ENCODE assay signal across 12 cellular contexts in the genomic region with DNA sequence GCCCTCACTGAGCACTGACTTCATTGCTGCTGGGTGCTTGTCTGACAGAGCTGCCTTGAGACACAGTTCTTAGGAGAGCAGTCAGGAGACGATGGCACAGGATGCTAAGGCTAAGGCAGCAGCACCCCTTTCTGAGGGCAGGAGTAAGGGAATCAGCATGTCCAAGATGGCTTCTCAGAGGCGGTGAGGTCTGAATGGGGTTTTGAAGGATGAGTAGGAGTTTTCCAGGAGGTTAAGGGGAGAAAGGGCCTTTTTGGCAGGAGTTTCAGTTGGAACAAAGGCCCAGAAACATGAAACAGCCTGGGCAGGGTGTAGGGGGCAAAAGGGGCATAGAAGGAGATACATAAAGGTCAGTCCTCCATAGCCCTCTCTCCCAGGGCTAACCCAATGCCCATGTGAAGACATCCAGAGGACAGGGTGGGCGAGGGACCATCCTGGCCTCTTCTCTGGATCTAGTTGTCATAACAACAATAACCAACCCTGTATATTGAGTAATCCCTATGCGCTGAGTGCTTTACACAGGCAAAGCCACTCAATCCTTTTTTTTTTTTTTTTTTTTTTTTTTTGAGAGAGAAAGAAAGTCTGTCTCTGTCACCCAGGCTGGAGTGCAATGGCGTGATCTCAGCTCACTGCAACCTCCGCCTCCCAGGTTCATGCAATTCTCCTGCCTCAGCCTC. TPM values are rescaled to one million over a fixed set of nuclear protein-coding genes. Genes with fewer than 3 reads are reported as not detected.
DNase-seq lines count a peak whose midpoint lies in the region; ATAC-seq and TF ChIP-seq lines count a peak whose summit lies in the region.
"Had no signal": no experiment of that assay in that cellular context is flagged by ENCODE, and none has a peak within 500 bp of the region (broad histone marks: within the 10 kb centered on the region; RNA-seq: fewer than 3 reads in every experiment).

No MANE protein-coding gene starts in this region.

- 0 out of 2 replicates have a peak overlapping the region, but pooled peaks have one; percentile 15 for H3K4me3 ChIP-seq in BLaER1
- H3K4me3 ChIP-seq: psoas muscle had no signal

- H3K4me2 ChIP-seq in BLaER1 = peak overlapping the region; percentile 75

- no peaks in the 10 kb centered on the region for H3K27me3 ChIP-seq in BLaER1
- H3K27me3 ChIP-seq: BE2C had no signal

- H3K27me3 Mint-ChIP-seq in activated B cell treated with CpG ODN at 0.5 μM for 24 hours (no peaks in the 10 kb centered on the region), memory B cell (no peaks in the 10 kb centered on the region)

- POLR2A ChIA-PET in activated B cell treated with CpG ODN at 0.5 μM for 24 hours (lab: Charles Lee) = interaction anchor here (0.7 to 2.2 kb wide), 6 partner anchors 8 to 76 kb away, joined by 3 to 16 read pairs (median 5); a partner anchor contains a TSS

- H3K27ac Mint-ChIP-seq in activated B cell treated with CpG ODN at 0.5 μM for 24 hours = peak overlapping the region; percentile 90
- peak overlapping the region; percentile 22 for H3K27ac Mint-ChIP-seq in memory B cell

- H4K20me1 ChIP-seq in BLaER1 = no peaks in the 10 kb centered on the region

- ATAC-seq in activated B cell treated with CpG ODN at 0.5 μM for 24 hours (ENCODE audit: low read depth) (no peak), memory B cell (ENCODE audit: low read depth) (no peak), Right ventricle myocardium superior (ENCODE audit: poor library complexity) (no peak)
- ATAC-seq: psoas muscle had no signal

- H3K9ac ChIP-seq in BLaER1 = peak overlapping the region; percentile 66

- H3K4me1 ChIP-seq in BLaER1 = peaks cover 95% of the 10 kb centered on the region
- H3K4me1 ChIP-seq: BE2C, psoas muscle had no signal

- H3K4me1 Mint-ChIP-seq in activated B cell treated with CpG ODN at 0.5 μM for 24 hours (peaks cover 62% of the 10 kb centered on the region), memory B cell (peaks cover 34% of the 10 kb centered on the region)

- H3K9me3 Mint-ChIP-seq in activated B cell treated with CpG ODN at 0.5 μM for 24 hours = no peaks in the 10 kb centered on the region
- no peaks in the 10 kb centered on the region for H3K9me3 Mint-ChIP-seq in memory B cell

- H3K27ac ChIP-seq in BLaER1 = peak overlapping the region; percentile 76
- H3K27ac ChIP-seq: psoas muscle had no signal

- peaks cover 35% of the 10 kb centered on the region for H3K36me3 ChIP-seq in BLaER1
- H3K36me3 ChIP-seq: BE2C had no signal

- no peaks in the 10 kb centered on the region for H3K9me3 ChIP-seq in BLaER1
- H3K9me3 ChIP-seq: BE2C, psoas muscle had no signal

- TF ChIP-seq CTCF in activated B cell treated with CpG ODN at 0.5 μM for 24 hours (IDR thresholded peaks at IDR 0.05) = no peak

- DNase-seq in GF-D8 (lab: John Stamatoyannopoulos, UW) (peak; percentile 39), activated B cell treated with CpG ODN at 0.5 μM for 24 hours (no peak), memory B cell (ENCODE audit: low spot score in 2 of 2) (no peak), putamen (ENCODE audit: low spot score) (no peak), Right ventricle myocardium superior (no peak)
- DNase-seq in activated effector memory CD4-positive, alpha-beta T cell treated with anti-CD3 and anti-CD28 coated beads, Interleukin-2, amount 50 U/mL, for 16 hours = no peak
- DNase-seq in activated effector memory CD4-positive, alpha-beta T cell treated with Interleukin-2 at 50 U/mL for 16 hours = no peak
- DNase-seq: BE2C, foreskin fibroblast, NCI-H1105, psoas muscle had no signal

- CTCF ChIA-PET in activated B cell treated with CpG ODN at 0.5 μM for 24 hours (lab: Charles Lee) = interaction anchor here (1.3 to 3.0 kb wide), 3 partner anchors 16 to 41 kb away, joined by 3 to 10 read pairs (median 7); a partner anchor contains a TSS

- H3K36me3 Mint-ChIP-seq in activated B cell treated with CpG ODN at 0.5 μM for 24 hours (ENCODE audit: low read depth) = peaks cover 72% of the 10 kb centered on the region
- H3K36me3 Mint-ChIP-seq in memory B cell = peaks cover 41% of the 10 kb centered on the region

- intact Hi-C loops in activated B cell treated with CpG ODN at 0.5 μM for 24 hours (cut with micrococcal nuclease) = no loop called here
- intact Hi-C loops in Right ventricle myocardium superior (cut with DNase I) = no loop called here

- H3K4me3 Mint-ChIP-seq in activated B cell treated with CpG ODN at 0.5 μM for 24 hours (no peak overlapping the region), memory B cell (no peak overlapping the region)

RNA-seq across cellular contexts. Expression of a gene that starts 19.0 kb away (rescaled TPM):
- 37.2 and 40.3 TPM in 2 replicates for total RNA-seq in activated B cell treated with CpG ODN at 0.5 μM for 24 hours
- total RNA-seq in Right ventricle myocardium superior = 7.0 TPM

RNA-seq across cellular contexts. Expression of a gene that starts 57.2 kb away (rescaled TPM):
- 518 and 557 TPM in 2 replicates for total RNA-seq in activated B cell treated with CpG ODN at 0.5 μM for 24 hours
- total RNA-seq in Right ventricle myocardium superior = 4.1 TPM

Comparison
In these comparisons a context has a peak if more than half of its experiments do, and no peak if none do; other contexts are left out.
1. RNA of a gene that starts 57.2 kb away (total RNA-seq): 518 to 557 TPM in activated B cell treated with CpG ODN at 0.5 μM for 24 hours; 4.1 TPM in Right ventricle myocardium superior (single experiment); every median in the first group is over 100 times any median in the second.